In the genomic region with DNA sequence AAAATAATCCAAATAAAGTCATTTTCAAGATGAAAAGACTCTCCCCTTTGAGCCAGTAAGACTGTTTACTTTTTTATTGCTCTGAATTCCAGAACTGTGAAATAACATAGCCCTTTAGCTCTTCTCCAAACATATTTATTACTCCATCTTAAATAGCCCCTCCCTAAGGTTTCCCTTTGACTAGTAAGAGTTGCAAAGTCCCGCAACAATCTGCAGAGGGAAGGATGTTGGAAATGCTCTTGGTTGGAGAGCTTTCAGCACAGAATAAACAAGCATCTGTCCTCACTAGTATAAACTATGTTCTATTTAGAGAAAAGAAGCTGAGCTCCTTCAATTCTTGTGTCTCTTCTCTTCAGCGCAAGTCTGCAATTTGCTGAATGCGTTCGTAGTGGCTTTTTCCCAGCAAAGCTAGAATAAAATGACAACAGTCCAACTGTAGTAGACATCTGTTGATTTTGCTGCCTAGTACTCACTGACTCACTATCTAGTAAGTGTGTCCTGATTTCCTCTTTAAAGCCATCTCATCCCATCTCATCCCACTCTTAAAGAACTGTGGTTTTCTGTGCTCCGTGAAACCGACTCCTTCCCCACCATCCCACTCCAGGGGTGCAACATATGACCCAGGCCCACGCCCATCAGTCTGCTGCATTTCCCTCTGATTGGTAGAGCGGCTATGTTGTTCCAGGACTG, we compare ENCODE assay signal across 14 cellular contexts.
DNase-seq lines count a peak whose midpoint lies in the region; ATAC-seq and TF ChIP-seq lines count a peak whose summit lies in the region.
"Had no signal": no experiment of that assay in that cellular context is flagged by ENCODE, and none has a peak within 500 bp of the region (broad histone marks: within the 10 kb centered on the region; RNA-seq: fewer than 3 reads in every experiment).

No MANE protein-coding gene starts in this region.

- TF ChIP-seq CTCF in Peyer's patch (IDR thresholded peaks at IDR 0.05), result no peak
- no peak for TF ChIP-seq CTCF in fibroblast of villous mesenchyme (IDR thresholded peaks at IDR 0.05; ENCODE audit: insufficient read depth, low read depth, low read length)
- no peak for TF ChIP-seq CTCF in omental fat pad (IDR thresholded peaks at IDR 0.05)

- H3K27ac ChIP-seq in Peyer's patch, result peak overlapping the region; percentile 27 to 79 (median 62)

- H3K9me3 ChIP-seq in Peyer's patch, result no peaks in the 10 kb centered on the region
- H3K9me3 ChIP-seq: tibial nerve had no signal

- no peak for ATAC-seq in omental fat pad (ENCODE audit: low FRiP score)
- ATAC-seq: CD8-positive, alpha-beta T cell; GM12878 had no signal

- peaks cover 0 to 24% (median 0%) of the 10 kb centered on the region in 4 donors for H3K4me1 ChIP-seq in Peyer's patch

- H3K27me3 ChIP-seq in Peyer's patch, result no peaks in the 10 kb centered on the region
- H3K27me3 ChIP-seq: tibial nerve had no signal

- DNase-seq in AG20443 (ENCODE audit: low spot score) (peak; percentile 43), Peyer's patch (no peak), fibroblast of villous mesenchyme (ENCODE audit: low read depth) (peak; percentile 91), pons (ENCODE audit: low spot score) (peak; percentile 25), NCI-H187 treated with DMSO at 0.1 percent for 48 hours (lab: John Stamatoyannopoulos, UW) (no peak), omental fat pad (ENCODE audit: low spot score) (no peak), NCI-H526 treated with DMSO at 0.1 percent for 48 hours (lab: John Stamatoyannopoulos, UW) (no peak)
- no peak for DNase-seq in central memory CD4-positive, alpha-beta T cell
- DNase-seq: activated CD4-positive, alpha-beta T cell treated with anti-CD3 and anti-CD28 coated beads, Interleukin-2, amount 10 ng/mL, durations not matched to agents 24 days and 14 days; activated naive CD4-positive, alpha-beta T cell; NCI-H1930 had no signal

- TF ChIP-seq POLR2A in Peyer's patch (IDR thresholded peaks at IDR 0.05), result no peak

- H3K36me3 ChIP-seq in Peyer's patch, result no peaks in the 10 kb centered on the region
- H3K36me3 ChIP-seq: tibial nerve had no signal

- H3K4me3 ChIP-seq in Peyer's patch, result no peak overlapping the region
- H3K4me3 ChIP-seq in fibroblast of villous mesenchyme (ENCODE audit: low read depth, low read length), result no peak overlapping the region
- H3K4me3 ChIP-seq: GM12878, tibial nerve had no signal

Comparison
In these comparisons a context has a peak if more than half of its experiments do, and no peak if none do; other contexts are left out.
1. DNase-seq: peak in AG20443 (single experiment), fibroblast of villous mesenchyme (single experiment) and pons (single experiment); none in Peyer's patch (0 of 3), NCI-H187 treated with DMSO at 0.1 percent for 48 hours (single experiment), central memory CD4-positive, alpha-beta T cell (single experiment), omental fat pad (single experiment) and NCI-H526 treated with DMSO at 0.1 percent for 48 hours (single experiment).